Comparison of ENCODE assay signal across 1 cellular context in genomic region chr6:15026832-15027231, GRCh38.
TF ChIP-seq lines count a peak whose summit lies in the region.

No MANE protein-coding gene starts in this region.

TF ChIP-seq in HepG2, 621 proteins besides CTCF, POLR2A, EP300 and RAD21 (continued from another document and continues in another):
- TF ChIP-seq ZNF18 (CRISPR knock-in tag; IDR thresholded peaks at IDR 0.05; ENCODE audit: insufficient replicate concordance) (no peak), NCOR1 (IDR thresholded peaks at IDR 0.05; ENCODE audit: borderline replicate concordance, low read length) (no peak), ZNF800 (CRISPR knock-in tag; IDR thresholded peaks at IDR 0.05) (no peak), SOX13 (IDR thresholded peaks at IDR 0.05) (no peak), SOX13 (CRISPR knock-in tag; conservative IDR thresholded peaks at IDR 0.05 in 1 of 2, IDR thresholded peaks at IDR 0.05 in 1 of 2) (peak in 1 of 2 experiments; percentile 69; a peak in 2 of 4 replicates), ZSCAN29 (CRISPR knock-in tag; conservative IDR thresholded peaks at IDR 0.05) (no peak), ZNF614 (CRISPR knock-in tag; IDR thresholded peaks at IDR 0.05; ENCODE audit: borderline replicate concordance) (no peak), NFKB2 (CRISPR knock-in tag; IDR thresholded peaks at IDR 0.05; ENCODE audit: borderline replicate concordance) (no peak), ZNF567 (CRISPR knock-in tag; IDR thresholded peaks at IDR 0.05; ENCODE audit: borderline replicate concordance) (0 out of 2 replicates have a peak, but pooled peaks have one; percentile 28), ZNF207 (IDR thresholded peaks at IDR 0.05; ENCODE audit: borderline replicate concordance) (no peak), ZFP82 (CRISPR knock-in tag; IDR thresholded peaks at IDR 0.05; ENCODE audit: borderline replicate concordance) (no peak), ZBTB20 (CRISPR knock-in tag; IDR thresholded peaks at IDR 0.05; ENCODE audit: borderline replicate concordance, low read depth) (no peak), ZNF672 (CRISPR knock-in tag; IDR thresholded peaks at IDR 0.05) (no peak), ZBTB34 (CRISPR knock-in tag; IDR thresholded peaks at IDR 0.05) (no peak), ZNF337 (CRISPR knock-in tag; IDR thresholded peaks at IDR 0.05; ENCODE audit: borderline replicate concordance, low read depth) (no peak), ZNF367 (CRISPR knock-in tag; IDR thresholded peaks at IDR 0.05; ENCODE audit: borderline replicate concordance) (no peak), GLMP (CRISPR knock-in tag; IDR thresholded peaks at IDR 0.05; ENCODE audit: borderline replicate concordance) (no peak), ZNF333 (CRISPR knock-in tag; IDR thresholded peaks at IDR 0.05; ENCODE audit: borderline replicate concordance) (no peak), NPAS2 (CRISPR knock-in tag; IDR thresholded peaks at IDR 0.05; ENCODE audit: borderline replicate concordance) (no peak), GATAD1 (CRISPR knock-in tag; IDR thresholded peaks at IDR 0.05) (no peak), RBM22 (optimal IDR thresholded peaks at IDR 0.05; ENCODE audit: low read length) (no peak), PRDM4 (CRISPR knock-in tag; IDR thresholded peaks at IDR 0.05; ENCODE audit: borderline replicate concordance) (no peak), ZSCAN22 (CRISPR knock-in tag; IDR thresholded peaks at IDR 0.05) (no peak), ZBTB26 (CRISPR knock-in tag; IDR thresholded peaks at IDR 0.05; ENCODE audit: borderline replicate concordance) (no peak), ETV5 (CRISPR knock-in tag; IDR thresholded peaks at IDR 0.05; ENCODE audit: borderline replicate concordance) (no peak; the same call in 1 of the 2 replicates), CEBPZ (IDR thresholded peaks at IDR 0.05; ENCODE audit: low read length) (no peak), ZBTB44 (CRISPR knock-in tag; IDR thresholded peaks at IDR 0.05) (no peak), ZNF343 (CRISPR knock-in tag; IDR thresholded peaks at IDR 0.05) (no peak), FOXP4 (CRISPR knock-in tag; IDR thresholded peaks at IDR 0.05) (no peak), PAX8 (CRISPR knock-in tag; IDR thresholded peaks at IDR 0.05; ENCODE audit: borderline replicate concordance) (no peak), ZKSCAN1 (IDR thresholded peaks at IDR 0.05; ENCODE audit: low read length) (no peak), HMGXB3 (CRISPR knock-in tag; IDR thresholded peaks at IDR 0.05; ENCODE audit: borderline replicate concordance) (0 out of 2 replicates have a peak, but pooled peaks have one; percentile 21)
